In genomic region chr7:87058739-87059524, GRCh38 we compare ENCODE assay signal across 8 cellular contexts. TPM values are rescaled to one million over a fixed set of nuclear protein-coding genes. Genes with fewer than 3 reads are reported as not detected.
DNase-seq lines count a peak whose midpoint lies in the region; ATAC-seq and TF ChIP-seq lines count a peak whose summit lies in the region.

No MANE protein-coding gene starts in this region.

- no peak overlapping the region for H3K4ac ChIP-seq in mesenchymal stem cell (ENCODE audit: low read depth in 1 of 2, low read length in 2 of 2)

- no peak overlapping the region for H2BK5ac ChIP-seq in mesenchymal stem cell (ENCODE audit: low read depth, low read length, poor library complexity, severe bottlenecking)

- peak overlapping the region; percentile 87 for H3K9ac ChIP-seq in mesenchymal stem cell (ENCODE audit: low read length)

- H2AK5ac ChIP-seq in mesenchymal stem cell (ENCODE audit: low read length, severe bottlenecking): no peak overlapping the region

- H3K27ac ChIP-seq in DOHH2 (ENCODE audit: low read depth, low read length): no peak overlapping the region
- peak overlapping the region in 53 of 59 donors; percentile 11 to 94 (median 81) for H3K27ac ChIP-seq in dorsolateral prefrontal cortex
- H3K27ac ChIP-seq in mesenchymal stem cell (ENCODE audit: low read length, poor library complexity, severe bottlenecking): no peak overlapping the region
- peak overlapping the region; percentile 44 for H3K27ac ChIP-seq in temporal lobe (ENCODE audit: low read depth, low read length)

- H3K27me3 ChIP-seq in DOHH2 (ENCODE audit: control insufficient read depth, low read length) (no peaks in the 10 kb centered on the region), dorsolateral prefrontal cortex (no peaks in the 10 kb centered on the region), mesenchymal stem cell (ENCODE audit: control insufficient read depth in 1 of 2, insufficient read depth in 1 of 2, low read length in 2 of 2) (peaks cover 4 to 13% of the 10 kb centered on the region in 2 experiments)

- peak overlapping the region; percentile 82 for H3K4me2 ChIP-seq in DOHH2 (ENCODE audit: low read length)
- peak overlapping the region; percentile 88 for H3K4me2 ChIP-seq in mesenchymal stem cell (ENCODE audit: low read length, poor library complexity, severe bottlenecking)

- H2BK12ac ChIP-seq in mesenchymal stem cell (ENCODE audit: low read length in 2 of 2): no peak overlapping the region

- H3K36me3 ChIP-seq in DOHH2 (ENCODE audit: control insufficient read depth, low read length) (peaks cover 6% of the 10 kb centered on the region; the same call in 1 of the 2 replicates), mesenchymal stem cell (ENCODE audit: control insufficient read depth in 1 of 2, insufficient read depth in 2 of 2, low read depth in 1 of 2, low read length in 2 of 2) (peaks cover 0 to 3% of the 10 kb centered on the region in 2 experiments)

- H3K4me3 ChIP-seq in DOHH2 (ENCODE audit: low read length) (peak overlapping the region; percentile 85), dorsolateral prefrontal cortex (peak overlapping the region; percentile 59 to 97 (median 80)), mesenchymal stem cell (ENCODE audit: insufficient read depth in 1 of 2, low read depth in 1 of 2, low read length in 2 of 2) (peak overlapping the region; percentile 62 to 92)

- H3K18ac ChIP-seq in mesenchymal stem cell (ENCODE audit: low read depth in 1 of 2, low read length in 2 of 2): no peak overlapping the region

- no peak for DNase-seq in T-helper 2 cell treated with Interferon-gamma antibody and Interleukin-4, amounts not matched to agents 5 μg/mL and 100 μg/mL, for 36 hours (ENCODE audit: low spot score)
- DNase-seq in dorsolateral prefrontal cortex (peak in 7 of 10 donors; percentile 10 to 52 (median 33)), mesenchymal stem cell (peak; percentile 24), NK-92 (lab: John Stamatoyannopoulos, UW; ENCODE audit: unreplicated experiment) (no peak)

- intact Hi-C loops in dorsolateral prefrontal cortex (cut with DNase I): loop anchor here (2.0 to 10.0 kb wide), 6 partner anchors 57 to 166 kb away; partner anchors contain the start of gene DMTF1 (in 1 of the 2)

- H3K27ac Mint-ChIP-seq in T-helper 2 cell treated with Interferon-gamma antibody and Interleukin-4, amounts not matched to agents 5 μg/mL and 100 μg/mL, for 36 hours: no peak overlapping the region

- no peak overlapping the region for H3K23ac ChIP-seq in mesenchymal stem cell (ENCODE audit: low read length in 2 of 2)

- H3K9me2 ChIP-seq in DOHH2 (replicated peaks; ENCODE audit: control insufficient read depth, low read length): no peaks in the 10 kb centered on the region; the same call in 1 of the 2 replicates

- no peak overlapping the region for H4K8ac ChIP-seq in mesenchymal stem cell (ENCODE audit: low read length)

- H3K4me1 ChIP-seq in DOHH2 (ENCODE audit: control insufficient read depth, low read length) (peaks cover 38% of the 10 kb centered on the region), mesenchymal stem cell (ENCODE audit: control insufficient read depth, insufficient read depth, low read depth, low read length) (peaks cover 4% of the 10 kb centered on the region)

- whole genome bisulfite sequencing in mesenchymal stem cell: 0% methylated on average over 22 of the region's 40 CpGs

- no peak overlapping the region for H3K14ac ChIP-seq in mesenchymal stem cell (ENCODE audit: low read length in 2 of 2)

- H3K36me3 Mint-ChIP-seq in T-helper 2 cell treated with Interferon-gamma antibody and Interleukin-4, amounts not matched to agents 5 μg/mL and 100 μg/mL, for 36 hours (ENCODE audit: low read depth): no peaks in the 10 kb centered on the region

- no peak overlapping the region for H2BK120ac ChIP-seq in mesenchymal stem cell (ENCODE audit: low read depth, low read length)

- H3K79me1 ChIP-seq in mesenchymal stem cell (replicated peaks; ENCODE audit: low read length, poor library complexity, severe bottlenecking): no peaks in the 10 kb centered on the region

- H3K79me2 ChIP-seq in DOHH2 (ENCODE audit: control insufficient read depth, low read length): peaks cover 25% of the 10 kb centered on the region

- H4K91ac ChIP-seq in mesenchymal stem cell (ENCODE audit: low read length): no peak overlapping the region

- ATAC-seq in GM19468 (IDR thresholded peaks at IDR 0.05; ENCODE audit: extremely low read depth, unreplicated experiment) (peak; percentile 15), HG03575 (IDR thresholded peaks at IDR 0.05; ENCODE audit: extremely low read depth, insufficient number of reproducible peaks, low FRiP score, unreplicated experiment) (peak; percentile 21)

- no peak for TF ChIP-seq CTCF in DOHH2 (IDR thresholded peaks at IDR 0.05; ENCODE audit: low read depth, low read length, poor library complexity, severe bottlenecking)
- peak in 1 of 56 donors; percentile 14 for TF ChIP-seq CTCF in dorsolateral prefrontal cortex (IDR thresholded peaks at IDR 0.05 in 54 of 56, conservative IDR thresholded peaks at IDR 0.05 in 2 of 56; ENCODE audit: low read depth in 1 of 56, partially characterized antibody in 56 of 56)

- H3K4me1 Mint-ChIP-seq in T-helper 2 cell treated with Interferon-gamma antibody and Interleukin-4, amounts not matched to agents 5 μg/mL and 100 μg/mL, for 36 hours (ENCODE audit: low read depth): peaks cover 11% of the 10 kb centered on the region

- no peaks in the 10 kb centered on the region for H3K9me3 ChIP-seq in DOHH2 (ENCODE audit: control insufficient read depth, insufficient read depth, low read length)
- H3K9me3 ChIP-seq in mesenchymal stem cell (ENCODE audit: control insufficient read depth, low read length): no peaks in the 10 kb centered on the region

- H4K20me1 ChIP-seq in DOHH2 (ENCODE audit: control insufficient read depth, insufficient read depth, low read depth, low read length): no peaks in the 10 kb centered on the region; the same call in 1 of the 2 replicates

- peak overlapping the region; percentile 74 for H3K4me3 Mint-ChIP-seq in T-helper 2 cell treated with Interferon-gamma antibody and Interleukin-4, amounts not matched to agents 5 μg/mL and 100 μg/mL, for 36 hours

- no peaks in the 10 kb centered on the region for H3K9me3 Mint-ChIP-seq in T-helper 2 cell treated with Interferon-gamma antibody and Interleukin-4, amounts not matched to agents 5 μg/mL and 100 μg/mL, for 36 hours

- no peak overlapping the region for H2BK15ac ChIP-seq in mesenchymal stem cell (ENCODE audit: low read depth, poor library complexity, severe bottlenecking)

- H3K27me3 Mint-ChIP-seq in T-helper 2 cell treated with Interferon-gamma antibody and Interleukin-4, amounts not matched to agents 5 μg/mL and 100 μg/mL, for 36 hours (ENCODE audit: low read depth): peaks cover 23% of the 10 kb centered on the region

- peaks cover 10% of the 10 kb centered on the region for H3F3A ChIP-seq in DOHH2 (ENCODE audit: control insufficient read depth, insufficient read depth)

- H2AFZ ChIP-seq in mesenchymal stem cell (ENCODE audit: low read depth, low read length): peak overlapping the region; percentile 60

RNA-seq across cellular contexts. Expression of gene ELAPOR2, which starts 0.5 kb away (rescaled TPM):
- total RNA-seq in dorsolateral prefrontal cortex: 100 to 1,000 TPM in 4 of 120 experiments, 10 to 100 TPM in 116; 20.9 to 146 (median 56.8) TPM
- polyA plus RNA-seq in mesenchymal stem cell (2013, experiment 1 of 2): 5.9 TPM
- 6.2 TPM for polyA plus RNA-seq in mesenchymal stem cell (2013, experiment 2 of 2)
- 22.4 TPM for total RNA-seq in temporal lobe

Comparison
In these comparisons a context has a peak if more than half of its experiments do, and no peak if none do; other contexts are left out.
1. H3K27ac ChIP-seq: peak in dorsolateral prefrontal cortex (53 of 59) and temporal lobe (single experiment); none in DOHH2 (single experiment) and mesenchymal stem cell (single experiment).
2. DNase-seq: peak in dorsolateral prefrontal cortex (7 of 10) and mesenchymal stem cell (single experiment); none in T-helper 2 cell treated with Interferon-gamma antibody and Interleukin-4, amounts not matched to agents 5 μg/mL and 100 μg/mL, for 36 hours (single experiment) and NK-92 (single experiment).
3. Peak in every context shown above with its lines, with median percentiles within 50 percentile points of each other: H3K4me3 ChIP-seq.